Comparison of ENCODE assay signal across 8 cellular contexts in the genomic region with DNA sequence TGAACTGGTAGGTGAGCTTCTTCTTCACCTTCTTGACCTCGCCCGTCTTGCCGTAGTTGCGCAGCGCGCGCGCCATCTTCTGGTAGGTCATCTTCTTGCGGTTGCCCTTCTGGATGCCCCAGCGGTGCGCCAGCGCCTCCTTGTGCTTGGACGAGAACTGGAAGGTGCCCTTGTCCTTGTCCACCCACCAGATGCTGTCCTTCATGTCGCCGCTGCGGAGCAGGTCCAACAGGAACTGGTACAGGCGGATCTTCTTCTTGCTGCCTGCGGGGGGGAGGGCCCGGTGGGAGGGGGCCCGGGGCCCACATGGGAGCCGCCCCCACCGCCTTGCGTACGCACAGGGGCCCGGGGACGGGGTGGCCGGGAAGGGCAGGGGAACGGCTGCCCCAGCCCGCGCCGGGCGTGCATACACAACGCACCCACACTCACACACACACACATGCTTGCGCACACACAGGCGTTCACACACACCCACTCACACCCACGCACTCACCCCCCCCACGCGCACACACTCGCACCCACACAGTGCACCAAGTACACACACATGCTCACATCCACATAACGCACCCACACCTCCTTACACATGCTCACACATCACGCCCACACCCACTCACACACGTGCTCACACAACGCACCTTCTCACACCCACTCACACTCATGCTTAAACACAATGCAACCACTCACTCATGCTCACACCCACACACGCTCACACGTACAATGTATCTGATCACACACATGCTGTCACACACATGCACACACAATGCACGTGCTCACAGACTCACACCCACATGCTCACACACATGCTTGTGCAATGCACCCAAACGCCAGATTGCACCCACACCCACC.
DNase-seq lines count a peak whose midpoint lies in the region; ATAC-seq and TF ChIP-seq lines count a peak whose summit lies in the region.

No MANE protein-coding gene starts in this region.

- no peaks in the 10 kb centered on the region for H3F3A ChIP-seq in OCI-LY1 (ENCODE audit: insufficient read depth, low read length)

- H3K27ac ChIP-seq in OCI-LY1 (ENCODE audit: low read depth, low read length, poor library complexity, severe bottlenecking) (no peak overlapping the region), caudate nucleus (ENCODE audit: low read depth, low read length) (peak overlapping the region; percentile 58), skin epidermis (peak overlapping the region in 16 of 21 experiments; percentile 37 to 85 (median 74))

- no peaks in the 10 kb centered on the region for H3K27me3 ChIP-seq in OCI-LY1 (ENCODE audit: insufficient read depth, low read length)

- no peaks in the 10 kb centered on the region for H3K9me2 ChIP-seq in OCI-LY1 (ENCODE audit: low read depth, low read length)

- H3K9ac ChIP-seq in OCI-LY1 (ENCODE audit: low read length) = no peak overlapping the region

- TF ChIP-seq CTCF in OCI-LY1 (IDR thresholded peaks at IDR 0.05; ENCODE audit: low read length) = peak; percentile 31; the same call in 1 of the 2 replicates

- no peaks in the 10 kb centered on the region for H3K4me1 ChIP-seq in OCI-LY1 (ENCODE audit: insufficient read depth, low read length, severe bottlenecking)

- peaks cover 11% of the 10 kb centered on the region for H3K36me3 ChIP-seq in OCI-LY1 (ENCODE audit: insufficient read depth, low read length)

- no peaks in the 10 kb centered on the region for H4K20me1 ChIP-seq in OCI-LY1 (ENCODE audit: insufficient read depth, low read length)

- peak; percentile 93 for DNase-seq in DMS153 (lab: John Stamatoyannopoulos, UW)
- peak; percentile 97 for DNase-seq in HuH-7 (ENCODE audit: low spot score)
- DNase-seq in caudate nucleus (lab: John Stamatoyannopoulos, UW) = peak in 59 of 61 donors; percentile 31 to 95 (median 83)
- DNase-seq in inferior parietal cortex (ENCODE audit: extremely low spot score) = peak; percentile 88

- no peak for ATAC-seq in GM21390 (IDR thresholded peaks at IDR 0.05; ENCODE audit: unreplicated experiment)
- no peak for ATAC-seq in HG02840 (IDR thresholded peaks at IDR 0.05; ENCODE audit: low FRiP score, unreplicated experiment)

- no peaks in the 10 kb centered on the region for H3K79me2 ChIP-seq in OCI-LY1 (ENCODE audit: insufficient read depth, low read length)

- no peaks in the 10 kb centered on the region for H3K9me3 ChIP-seq in OCI-LY1 (ENCODE audit: low read length)

- H3K4me3 ChIP-seq in OCI-LY1 (ENCODE audit: low read depth, low read length, poor library complexity, severe bottlenecking) (no peak overlapping the region), skin epidermis (peak overlapping the region; percentile 23 to 48 (median 40))

- no peak overlapping the region for H3K4me2 ChIP-seq in OCI-LY1 (ENCODE audit: low read length)

- no peak overlapping the region for H2AFZ ChIP-seq in OCI-LY1 (ENCODE audit: low read length)
